ENCODE assay signal across 2 cellular contexts in genomic region chr5:100853582-100853981, GRCh38.
TF ChIP-seq lines count a peak whose summit lies in the region.

No MANE protein-coding gene starts in this region.

TF ChIP-seq in HCT116, 20 proteins besides CTCF, POLR2A, EP300 and RAD21:
- TF ChIP-seq CEBPB (IDR thresholded peaks at IDR 0.05; ENCODE audit: low read depth): no peak
- no peak for TF ChIP-seq ELF1 (IDR thresholded peaks at IDR 0.05; ENCODE audit: borderline replicate concordance, low read depth)
- TF ChIP-seq SIN3A (IDR thresholded peaks at IDR 0.05; ENCODE audit: low read depth): no peak
- TF ChIP-seq TCF7L2 (IDR thresholded peaks at IDR 0.05; ENCODE audit: borderline replicate concordance, extremely low read depth, insufficient read depth, insufficient read length): no peak
- TF ChIP-seq ZFX (IDR thresholded peaks at IDR 0.05): no peak
- TF ChIP-seq YY1 (IDR thresholded peaks at IDR 0.05; ENCODE audit: extremely low read depth, insufficient replicate concordance, low read depth, low read length): no peak
- no peak for TF ChIP-seq EGR1 (IDR thresholded peaks at IDR 0.05; ENCODE audit: low read depth)
- TF ChIP-seq ZBTB33 (IDR thresholded peaks at IDR 0.05; ENCODE audit: extremely low read depth, insufficient replicate concordance, low read length): no peak
- no peak for TF ChIP-seq POLR2AphosphoS5 (IDR thresholded peaks at IDR 0.05; ENCODE audit: low read depth, low read length)
- no peak for TF ChIP-seq ATF3 (IDR thresholded peaks at IDR 0.05)
- no peak for TF ChIP-seq EZH2 (IDR thresholded peaks at IDR 0.05)
- TF ChIP-seq REST (IDR thresholded peaks at IDR 0.05; ENCODE audit: low read depth): no peak
- no peak for TF ChIP-seq FOSL1 (IDR thresholded peaks at IDR 0.05; ENCODE audit: low read depth)
- no peak for TF ChIP-seq SRF (IDR thresholded peaks at IDR 0.05; ENCODE audit: low read depth)
- no peak for TF ChIP-seq EZH2phosphoT487 (IDR thresholded peaks at IDR 0.05; ENCODE audit: borderline replicate concordance)
- TF ChIP-seq JUND (IDR thresholded peaks at IDR 0.05): no peak

TF ChIP-seq in GM23338, 12 proteins besides CTCF, POLR2A, EP300 and RAD21:
- TF ChIP-seq ZNF462 (CRISPR knock-in tag; IDR thresholded peaks at IDR 0.05) (no peak), EZH2 (IDR thresholded peaks at IDR 0.05; ENCODE audit: low read depth, unreplicated experiment) (no peak), ETS1 (IDR thresholded peaks at IDR 0.05) (no peak), JUNB (IDR thresholded peaks at IDR 0.05; ENCODE audit: unreplicated experiment) (no peak), EZH2phosphoT487 (IDR thresholded peaks at IDR 0.05; ENCODE audit: unreplicated experiment) (no peak), POLR2AphosphoS5 (IDR thresholded peaks at IDR 0.05; ENCODE audit: low read depth) (no peak), ZNF331 (CRISPR knock-in tag; IDR thresholded peaks at IDR 0.05; ENCODE audit: low read depth) (no peak), CREB1 (CRISPR knock-in tag; IDR thresholded peaks at IDR 0.05; ENCODE audit: low read depth) (no peak), STAT1 (IDR thresholded peaks at IDR 0.05; ENCODE audit: unreplicated experiment) (no peak), REST (IDR thresholded peaks at IDR 0.05; ENCODE audit: unreplicated experiment) (no peak), ZNF114 (CRISPR knock-in tag; IDR thresholded peaks at IDR 0.05) (no peak), NANOG (IDR thresholded peaks at IDR 0.05; ENCODE audit: borderline replicate concordance) (no peak)
TF ChIP-seq in GM23338: peak in this region for 0.
